In genomic region chr11:120354779-120355178, GRCh38 we compare ENCODE assay signal across 17 cellular contexts.
"Had no signal": no experiment of that assay in that cellular context is flagged by ENCODE, and none has a peak within 500 bp of the region (broad histone marks: within the 10 kb centered on the region; RNA-seq: fewer than 3 reads in every experiment).

No MANE protein-coding gene starts in this region.

- H3K9ac ChIP-seq: neural progenitor cell had no signal

- H3K9me3 Mint-ChIP-seq: activated T-helper 17 cell treated with anti-CD3 and anti-CD28 coated beads, Interleukin-2, amount 50 U/mL, for 72 hours had no signal

- ATAC-seq: activated T-helper 17 cell treated with anti-CD3 and anti-CD28 coated beads, Interleukin-2, amount 50 U/mL, for 72 hours had no signal

- H3K4me1 Mint-ChIP-seq: activated T-helper 17 cell treated with anti-CD3 and anti-CD28 coated beads, Interleukin-2, amount 50 U/mL, for 72 hours had no signal

- H3K27ac ChIP-seq: ascending aorta, lower lobe of right lung, neural progenitor cell, ovary, tibial nerve, vagina had no signal

- H3K36me3 ChIP-seq: ascending aorta, lower lobe of right lung, neural progenitor cell, ovary, tibial nerve, vagina had no signal

- H3K4me3 ChIP-seq: ascending aorta, lower lobe of right lung, neural progenitor cell, ovary, tibial nerve, vagina had no signal

- DNase-seq: activated CD4-positive, CD25-positive, alpha-beta regulatory T cell treated with anti-CD3 and anti-CD28 coated beads, Interleukin-2, amount 50 U/mL, for 72 hours; activated naive CD4-positive, alpha-beta T cell treated with Interleukin-2 at 50 U/mL for 16 hours; hippocampal formation; kidney; lower lobe of right lung; midbrain; ovary; stimulated activated CD4-positive, alpha-beta T cell treated with anti-CD3 and anti-CD28 coated beads, Interleukin-15, amount 100 ng/mL, for 24 hours; stimulated activated CD4-positive, alpha-beta T cell treated with anti-CD3 and anti-CD28 coated beads, Interleukin-4, amount 100 ng/mL, for 1 hour; stimulated activated naive CD4-positive, alpha-beta T cell; T-helper 9 cell had no signal

- FAIRE-seq: endometrium, kidney had no signal

- H3K27ac Mint-ChIP-seq: activated T-helper 17 cell treated with anti-CD3 and anti-CD28 coated beads, Interleukin-2, amount 50 U/mL, for 72 hours; neural progenitor cell had no signal

- H3K4me3 Mint-ChIP-seq: activated T-helper 17 cell treated with anti-CD3 and anti-CD28 coated beads, Interleukin-2, amount 50 U/mL, for 72 hours; neural progenitor cell had no signal

- H3K27me3 ChIP-seq: ascending aorta, neural progenitor cell, ovary, tibial nerve, vagina had no signal

- H3K4me2 ChIP-seq: neural progenitor cell had no signal

- H3K9me3 ChIP-seq: ascending aorta, lower lobe of right lung, ovary, tibial nerve, vagina had no signal
